16 cellular contexts compared by ENCODE assay signal in genomic region chrX:124347242-124347641, GRCh38. TPM values are rescaled to one million over a fixed set of nuclear protein-coding genes. Genes with fewer than 3 reads are reported as not detected.
DNase-seq lines count a peak whose midpoint lies in the region; ATAC-seq and TF ChIP-seq lines count a peak whose summit lies in the region.
"Had no signal": no experiment of that assay in that cellular context is flagged by ENCODE, and none has a peak within 500 bp of the region (broad histone marks: within the 10 kb centered on the region; RNA-seq: fewer than 3 reads in every experiment).

No MANE protein-coding gene starts in this region.

- H3K27ac ChIP-seq in epithelial cell of prostate (peak overlapping the region; percentile 52), prostate gland (no peak overlapping the region)
- H3K27ac ChIP-seq: thyroid gland had no signal

- no peaks in the 10 kb centered on the region for H3K36me3 ChIP-seq in H7 (replicated peaks; ENCODE audit: control insufficient read depth, insufficient read depth, low read length)
- H3K36me3 ChIP-seq in prostate gland: no peaks in the 10 kb centered on the region
- H3K36me3 ChIP-seq: thyroid gland had no signal

- H3K27ac Mint-ChIP-seq in T-helper 1 cell treated with Interleukin-12 subunit alpha and Interleukin-12 subunit beta and Interleukin-4 antibody, amounts not matched to agents 30 μg/mL and 1 μg/mL, for 36 hours: peak overlapping the region; percentile 92
- peak overlapping the region; percentile 94 for H3K27ac Mint-ChIP-seq in stimulated activated effector memory CD8-positive, alpha-beta T cell treated with anti-CD3 and anti-CD28 coated beads, Interleukin-12 subunit alpha, Interleukin-12 subunit beta, amount 100 ng/mL, for 72 hours

- intact Hi-C loops in prostate gland (cut with DNase I): no loop called here

- H3K36me3 Mint-ChIP-seq in T-helper 1 cell treated with Interleukin-12 subunit alpha and Interleukin-12 subunit beta and Interleukin-4 antibody, amounts not matched to agents 30 μg/mL and 1 μg/mL, for 36 hours (ENCODE audit: low read depth): peaks cover 2% of the 10 kb centered on the region
- H3K36me3 Mint-ChIP-seq in stimulated activated effector memory CD8-positive, alpha-beta T cell treated with anti-CD3 and anti-CD28 coated beads, Interleukin-12 subunit alpha, Interleukin-12 subunit beta, amount 100 ng/mL, for 72 hours: peaks cover 34% of the 10 kb centered on the region

- WGBS in prostate gland: 34% methylated on average over 5 of the region's 5 CpGs

- H3K4me3 ChIP-seq in H7 (ENCODE audit: insufficient read depth, low read depth, low read length) (no peak overlapping the region), prostate gland (no peak overlapping the region)
- H3K4me3 ChIP-seq: thyroid gland had no signal

- no peaks in the 10 kb centered on the region for H3K9me3 ChIP-seq in prostate gland
- H3K9me3 ChIP-seq: thyroid gland had no signal

- TF ChIP-seq POLR2A in prostate gland (IDR thresholded peaks at IDR 0.05): no peak

- ATAC-seq in stimulated activated effector memory CD8-positive, alpha-beta T cell treated with anti-CD3 and anti-CD28 coated beads, Interleukin-12 subunit alpha, Interleukin-12 subunit beta, amount 100 ng/mL, for 72 hours: peak; percentile 74

- peak overlapping the region; percentile 90 for H3K4me3 Mint-ChIP-seq in T-helper 1 cell treated with Interleukin-12 subunit alpha and Interleukin-12 subunit beta and Interleukin-4 antibody, amounts not matched to agents 30 μg/mL and 1 μg/mL, for 36 hours
- peak overlapping the region; percentile 86 for H3K4me3 Mint-ChIP-seq in stimulated activated effector memory CD8-positive, alpha-beta T cell treated with anti-CD3 and anti-CD28 coated beads, Interleukin-12 subunit alpha, Interleukin-12 subunit beta, amount 100 ng/mL, for 72 hours

- H3K4me1 ChIP-seq in prostate gland (replicated peaks): no peaks in the 10 kb centered on the region
- H3K4me1 ChIP-seq: thyroid gland had no signal

- DNase-seq in activated T-cell treated with anti-CD3 and anti-CD28 coated beads for 4 hours: peak; percentile 28
- DNase-seq in epithelial cell of prostate (ENCODE audit: low read depth, low spot score): no peak
- no peak for DNase-seq in stimulated activated effector memory CD8-positive, alpha-beta T cell treated with anti-CD3 and anti-CD28 coated beads, Interleukin-12 subunit alpha, Interleukin-12 subunit beta, amount 100 ng/mL, for 72 hours (ENCODE audit: low spot score in 2 of 2)
- no peak for DNase-seq in H7
- no peak for DNase-seq in NCI-H2081 (lab: John Stamatoyannopoulos, UW)
- DNase-seq in prostate gland (ENCODE audit: low spot score): no peak
- DNase-seq: activated gamma-delta T cell treated with Interleukin-2 at 50 U/mL for 16 hours, NCI-H1092 treated with DMSO at 0.1 percent for 48 hours, NCI-H510A, RPMI8226, T1000, thyroid gland had no signal

- no peaks in the 10 kb centered on the region for H3K27me3 Mint-ChIP-seq in T-helper 1 cell treated with Interleukin-12 subunit alpha and Interleukin-12 subunit beta and Interleukin-4 antibody, amounts not matched to agents 30 μg/mL and 1 μg/mL, for 36 hours (ENCODE audit: low read depth)

- TF ChIP-seq CTCF in prostate gland (IDR thresholded peaks at IDR 0.05): no peak

- no peaks in the 10 kb centered on the region for H3K9me3 Mint-ChIP-seq in T-helper 1 cell treated with Interleukin-12 subunit alpha and Interleukin-12 subunit beta and Interleukin-4 antibody, amounts not matched to agents 30 μg/mL and 1 μg/mL, for 36 hours
- H3K9me3 Mint-ChIP-seq in stimulated activated effector memory CD8-positive, alpha-beta T cell treated with anti-CD3 and anti-CD28 coated beads, Interleukin-12 subunit alpha, Interleukin-12 subunit beta, amount 100 ng/mL, for 72 hours: no peaks in the 10 kb centered on the region

- H3K27me3 ChIP-seq in H7 (ENCODE audit: control insufficient read depth, insufficient read depth, low read length): no peaks in the 10 kb centered on the region
- no peaks in the 10 kb centered on the region for H3K27me3 ChIP-seq in prostate gland (replicated peaks; ENCODE audit: insufficient read depth)
- H3K27me3 ChIP-seq: thyroid gland had no signal

- H3K4me1 Mint-ChIP-seq in T-helper 1 cell treated with Interleukin-12 subunit alpha and Interleukin-12 subunit beta and Interleukin-4 antibody, amounts not matched to agents 30 μg/mL and 1 μg/mL, for 36 hours (ENCODE audit: low read depth): peaks cover 30% of the 10 kb centered on the region
- peaks cover 26% of the 10 kb centered on the region for H3K4me1 Mint-ChIP-seq in stimulated activated effector memory CD8-positive, alpha-beta T cell treated with anti-CD3 and anti-CD28 coated beads, Interleukin-12 subunit alpha, Interleukin-12 subunit beta, amount 100 ng/mL, for 72 hours

RNA-seq across cellular contexts. Expression of gene SH2D1A, which starts 0.9 kb away (rescaled TPM):
- total RNA-seq in H7 (2014; rRNA removed; shearing (Covaris generic)): not detected in 2 replicates
- total RNA-seq in prostate gland: under 1 TPM in 1 of 2 donors, not detected in 1; 0.09 TPM
- total RNA-seq: cerebellum, fibroblast of lung, HT1080 had no signal

RNA-seq across cellular contexts. Expression of gene TEX13D, which starts 14.8 kb away (rescaled TPM):
- 0.04 TPM in 1 of 2 replicates, not detected in the other for total RNA-seq in H7 (2014; rRNA removed; shearing (Covaris generic))
- 1 to 10 TPM in 1 of 2 donors, not detected in 1; 1.9 TPM for total RNA-seq in prostate gland
- total RNA-seq: cerebellum, fibroblast of lung, thyroid gland had no signal
